ENCODE assay signal across 9 cellular contexts in the genomic region with DNA sequence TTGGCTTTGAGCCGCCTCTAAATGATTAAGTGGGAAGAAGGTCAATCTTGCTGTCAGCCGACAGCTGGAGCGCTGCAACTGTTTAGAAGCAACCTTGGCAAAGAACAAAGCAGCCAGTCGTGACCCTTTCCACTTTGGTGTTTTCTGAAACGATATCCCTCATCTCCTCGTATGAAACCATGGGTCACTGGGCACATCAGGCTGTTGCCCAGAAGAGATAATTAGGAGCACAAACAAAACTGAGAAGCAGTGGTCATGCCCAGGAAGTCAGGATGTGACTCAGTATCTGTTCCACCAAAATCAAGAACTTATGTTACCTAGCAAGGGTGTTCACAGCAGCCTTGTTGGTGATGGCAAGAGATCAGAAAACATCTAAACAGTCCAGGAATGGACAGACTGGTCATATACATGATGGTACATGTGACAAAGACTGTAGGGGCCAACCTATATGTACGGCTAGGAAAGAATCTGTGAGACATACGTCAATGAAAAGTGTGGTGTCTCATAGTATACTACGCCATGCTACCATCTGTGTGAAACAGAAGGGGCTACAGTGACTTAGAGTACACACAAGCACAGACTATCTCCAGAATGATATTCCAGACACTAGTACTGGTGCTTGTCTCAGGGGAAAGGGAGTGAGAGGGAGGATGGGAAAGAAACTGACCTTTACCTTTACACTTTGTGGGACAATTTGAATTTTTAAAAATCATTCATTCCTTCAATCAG. TPM values are rescaled to one million over a fixed set of nuclear protein-coding genes. Genes with fewer than 3 reads are reported as not detected.
DNase-seq lines count a peak whose midpoint lies in the region; ATAC-seq and TF ChIP-seq lines count a peak whose summit lies in the region.
"Had no signal": no experiment of that assay in that cellular context is flagged by ENCODE, and none has a peak within 500 bp of the region (broad histone marks: within the 10 kb centered on the region; RNA-seq: fewer than 3 reads in every experiment).

No MANE protein-coding gene starts in this region.

- no peaks in the 10 kb centered on the region for H3K27me3 ChIP-seq in BJ (ENCODE audit: control insufficient read depth, insufficient read depth, low read length)
- no peaks in the 10 kb centered on the region for H3K27me3 ChIP-seq in naive thymus-derived CD4-positive, alpha-beta T cell (ENCODE audit: control insufficient read depth in 2 of 2, insufficient read depth in 2 of 2, low read length in 2 of 2)

- TF ChIP-seq CTCF in BJ (IDR thresholded peaks at IDR 0.05; ENCODE audit: insufficient read depth, low read depth, low read length): no peak

- peak overlapping the region in 6 of 9 donors; percentile 47 to 86 (median 74) for H3K27ac Mint-ChIP-seq in naive thymus-derived CD4-positive, alpha-beta T cell
- H3K27ac Mint-ChIP-seq: stimulated activated naive B cell treated with anti-CD40 and anti-IgM and Interleukin-4, amounts not matched to agents 10 μg/mL and 1 μg/mL and 100 μg/mL, for 72 hours had no signal

- CTCF ChIA-PET in BJ (lab: Yijun Ruan, JAX): interaction anchor here (0.6 to 1.6 kb wide), 2 partner anchors 10 to 11 kb away, joined by 4 read pairs; no protein-coding TSS in a partner anchor
- CTCF ChIA-PET in naive thymus-derived CD4-positive, alpha-beta T cell (lab: Charles Lee): no interaction called here

- peaks cover 22 to 51% (median 33%) of the 10 kb centered on the region in 7 donors for H3K4me1 Mint-ChIP-seq in naive thymus-derived CD4-positive, alpha-beta T cell

- H3K9me3 Mint-ChIP-seq in naive thymus-derived CD4-positive, alpha-beta T cell: no peaks in the 10 kb centered on the region
- H3K9me3 Mint-ChIP-seq: stimulated activated naive B cell treated with anti-CD40 and anti-IgM and Interleukin-4, amounts not matched to agents 10 μg/mL and 1 μg/mL and 100 μg/mL, for 72 hours had no signal

- H3K4me3 Mint-ChIP-seq in naive thymus-derived CD4-positive, alpha-beta T cell: peak overlapping the region in 1 of 10 donors; percentile 51
- H3K4me3 Mint-ChIP-seq: stimulated activated naive B cell treated with anti-CD40 and anti-IgM and Interleukin-4, amounts not matched to agents 10 μg/mL and 1 μg/mL and 100 μg/mL, for 72 hours had no signal

- no peaks in the 10 kb centered on the region for H3K9me3 ChIP-seq in naive thymus-derived CD4-positive, alpha-beta T cell (ENCODE audit: control insufficient read depth in 2 of 3, low read length in 3 of 3)

- H3K36me3 Mint-ChIP-seq in naive thymus-derived CD4-positive, alpha-beta T cell: peaks cover 10 to 64% (median 26%) of the 10 kb centered on the region in 5 donors

- DNase-seq in BJ (ENCODE audit: low read depth) (peak; percentile 50), NCI-H69 (lab: John Stamatoyannopoulos, UW) (peak; percentile 91), dermis blood vessel endothelial cell (peak; percentile 72), 8988T (no peak)
- DNase-seq in naive thymus-derived CD4-positive, alpha-beta T cell: no peak
- no peak for DNase-seq in stimulated activated CD8-positive, alpha-beta memory T cell treated with anti-CD3 and anti-CD28 coated beads, Interleukin-4, amount 100 ng/mL, for 48 hours
- DNase-seq: stimulated activated naive B cell treated with anti-CD40 and anti-IgM and Interleukin-4, amounts not matched to agents 10 μg/mL and 1 μg/mL and 100 μg/mL, for 72 hours had no signal

- no peaks in the 10 kb centered on the region for H3K27me3 Mint-ChIP-seq in naive thymus-derived CD4-positive, alpha-beta T cell
- H3K27me3 Mint-ChIP-seq: stimulated activated naive B cell treated with anti-CD40 and anti-IgM and Interleukin-4, amounts not matched to agents 10 μg/mL and 1 μg/mL and 100 μg/mL, for 72 hours had no signal

- H3K27ac ChIP-seq in naive thymus-derived CD4-positive, alpha-beta T cell (ENCODE audit: low read depth, low read length): no peak overlapping the region

- H3K36me3 ChIP-seq in BJ (ENCODE audit: control insufficient read depth, insufficient read depth, low read length): no peaks in the 10 kb centered on the region
- H3K36me3 ChIP-seq in naive thymus-derived CD4-positive, alpha-beta T cell (ENCODE audit: control insufficient read depth in 2 of 3, insufficient read depth in 3 of 3, low read length in 3 of 3): peaks cover 12 to 83% (median 29%) of the 10 kb centered on the region in 3 experiments

- intact Hi-C loops in naive thymus-derived CD4-positive, alpha-beta T cell (cut with micrococcal nuclease): loop anchor here in 1 of 2 donors (2.0 kb wide), 2 partner anchors 15 to 71 kb away; a partner anchor contains a TSS

- ATAC-seq in naive thymus-derived CD4-positive, alpha-beta T cell: no peak
- no peak for ATAC-seq in GM19035 (IDR thresholded peaks at IDR 0.05; ENCODE audit: unreplicated experiment)
- ATAC-seq in GM18517 (IDR thresholded peaks at IDR 0.05; ENCODE audit: unreplicated experiment): no peak
- ATAC-seq: stimulated activated naive B cell treated with anti-CD40 and anti-IgM and Interleukin-4, amounts not matched to agents 10 μg/mL and 1 μg/mL and 100 μg/mL, for 72 hours had no signal

- POLR2A ChIA-PET in BJ (lab: Charles Lee): no interaction called here
- POLR2A ChIA-PET in naive thymus-derived CD4-positive, alpha-beta T cell (lab: Charles Lee): interaction anchor here (0.6 to 1.9 kb wide), 3 partner anchors 12 to 226 kb away, joined by 4 to 7 read pairs (median 5); no protein-coding TSS in a partner anchor

- H3K4me1 ChIP-seq in naive thymus-derived CD4-positive, alpha-beta T cell (ENCODE audit: control insufficient read depth in 2 of 2, insufficient read depth in 2 of 2, low read length in 2 of 2): peaks cover 0 to 14% of the 10 kb centered on the region in 2 donors

- no peak overlapping the region for H3K4me3 ChIP-seq in BJ (ENCODE audit: low read depth, low read length)
- H3K4me3 ChIP-seq in naive thymus-derived CD4-positive, alpha-beta T cell (ENCODE audit: low read length): no peak overlapping the region

RNA-seq across cellular contexts. Expression of a gene that starts 22.4 kb away (rescaled TPM):
- polyA plus RNA-seq in BJ (2011; rRNA removed): 17.8 and 19.5 TPM in 2 replicates
- 6.0 and 6.3 TPM in 2 replicates for polyA minus RNA-seq in BJ (2011; rRNA and poly(A)+ RNA removed)
- total RNA-seq in dermis blood vessel endothelial cell: 39.4 and 39.5 TPM in 2 replicates
- 10 to 100 TPM; 28.8 to 42.6 (median 34.8) TPM for total RNA-seq in naive thymus-derived CD4-positive, alpha-beta T cell
- 10 to 100 TPM; 71.5 to 83.7 TPM for polyA plus RNA-seq in naive thymus-derived CD4-positive, alpha-beta T cell

RNA-seq across cellular contexts. Expression of a gene that starts 40.2 kb away (rescaled TPM):
- polyA plus RNA-seq in BJ (2011; rRNA removed): 43.9 and 50.2 TPM in 2 replicates
- 48.0 and 49.7 TPM in 2 replicates for polyA minus RNA-seq in BJ (2011; rRNA and poly(A)+ RNA removed)
- 2.4 and 3.9 TPM in 2 replicates for total RNA-seq in dermis blood vessel endothelial cell
- 10 to 100 TPM in 3 of 5 experiments, 1 to 10 TPM in 2; 7.1 to 20.5 (median 15.7) TPM for total RNA-seq in naive thymus-derived CD4-positive, alpha-beta T cell
- 1 to 10 TPM in 1 of 2 donors, under 1 TPM in 1; 0.54 to 1.0 TPM for polyA plus RNA-seq in naive thymus-derived CD4-positive, alpha-beta T cell

Comparison
In these comparisons a context has a peak if more than half of its experiments do, and no peak if none do; other contexts are left out.
1. DNase-seq: peak in BJ (single experiment), NCI-H69 (single experiment) and dermis blood vessel endothelial cell (single experiment); none in naive thymus-derived CD4-positive, alpha-beta T cell (0 of 9), stimulated activated CD8-positive, alpha-beta memory T cell treated with anti-CD3 and anti-CD28 coated beads, Interleukin-4, amount 100 ng/mL, for 48 hours (single experiment) and 8988T (single experiment).